In genomic region chr12:124151583-124151982, GRCh38 we compare ENCODE assay signal across 23 cellular contexts.
DNase-seq lines count a peak whose midpoint lies in the region; ATAC-seq, FAIRE-seq and TF ChIP-seq lines count a peak whose summit lies in the region.
"Had no signal": no experiment of that assay in that cellular context is flagged by ENCODE, and none has a peak within 500 bp of the region (broad histone marks: within the 10 kb centered on the region; RNA-seq: fewer than 3 reads in every experiment).

No MANE protein-coding gene starts in this region.

- in situ Hi-C loops in HepG2 (cut with HindIII; ENCODE audit: extremely low pct_ligation_motif_present, low pct_unique_long_range_greater_than_20kb), result no loop called here
- in situ Hi-C loops in K562 (cut with MboI), result no loop called here

- intact Hi-C loops in HepG2 (cut with micrococcal nuclease; ENCODE audit: unreplicated experiment) (no loop called here), right lobe of liver (cut with DNase I) (no loop called here), K562 (cut with micrococcal nuclease) (no loop called here)

- H3K4me1 ChIP-seq in HepG2 (ENCODE audit: insufficient read depth, low read length) (no peaks in the 10 kb centered on the region), right lobe of liver (no peaks in the 10 kb centered on the region), K562 (replicated peaks in 1 of 2; ENCODE audit: control insufficient read depth in 2 of 2, insufficient read depth in 2 of 2, low read length in 2 of 2) (no peaks in the 10 kb centered on the region; a peak in 1 of 5 replicates)
- H3K4me1 ChIP-seq: A549 had no signal

- H3K4me2 ChIP-seq in HepG2 (ENCODE audit: low read depth, low read length) (no peak overlapping the region), K562 (ENCODE audit: insufficient read depth, low read length) (no peak overlapping the region)
- H3K4me2 ChIP-seq: A549 had no signal

- TF ChIP-seq CTCF in HepG2 (CRISPR knock-in tag; IDR thresholded peaks at IDR 0.05), result no peak
- no peak for TF ChIP-seq CTCF in right lobe of liver (IDR thresholded peaks at IDR 0.05)
- no peak for TF ChIP-seq CTCF in K562 (IDR thresholded peaks at IDR 0.05 in 2 of 3, conservative IDR thresholded peaks at IDR 0.05 in 1 of 3; ENCODE audit: insufficient read depth in 2 of 3, low read depth in 1 of 3, low read length in 3 of 3)
- no peak for TF ChIP-seq CTCF in glutamatergic neuron (IDR thresholded peaks at IDR 0.05; ENCODE audit: partially characterized antibody, unreplicated experiment)

- WGBS in HepG2 (ENCODE audit: low lambda C conversion rate), result 83% methylated on average over 5 of the region's 5 CpGs
- WGBS in right lobe of liver (ENCODE audit: insufficient coverage, low coverage, low lambda C conversion rate, missing lambda C conversion rate), result 40% methylated on average over 1 of the region's 5 CpGs
- 6% methylated on average over 5 of the region's 5 CpGs for WGBS in K562 (ENCODE audit: insufficient coverage, low coverage, missing lambda C conversion rate)

- no peak for DNase-seq in HepG2 (ENCODE audit: low spot score)
- DNase-seq in right lobe of liver, result no peak
- DNase-seq in K562 (ENCODE audit: extremely low read depth in 1 of 4, low spot score in 3 of 4), result no peak
- DNase-seq in glutamatergic neuron, result no peak
- no peak for DNase-seq in RPMI8226
- no peak for DNase-seq in NCI-H2029 treated with DMSO at 0.1 percent for 48 hours (lab: John Stamatoyannopoulos, UW)
- DNase-seq: AML-193; Caco-2; Calu3; CD4-positive, alpha-beta T cell; CD8-positive, alpha-beta T cell; DMS79 treated with DMSO at 0.1 percent for 48 hours; GF-D8 had no signal

- TF ChIP-seq POLR2A in HepG2 (IDR thresholded peaks at IDR 0.05; ENCODE audit: insufficient read depth in 1 of 2, low read depth in 2 of 2, low read length in 2 of 2) (no peak), right lobe of liver (IDR thresholded peaks at IDR 0.05) (no peak), K562 (conservative IDR thresholded peaks at IDR 0.05) (no peak)

- peaks cover 53% of the 10 kb centered on the region for H3K4me1 Mint-ChIP-seq in glutamatergic neuron (ENCODE audit: low read depth, unreplicated experiment)

- H3K36me3 ChIP-seq in HepG2 (replicated peaks in 1 of 2; ENCODE audit: control insufficient read depth in 1 of 2, insufficient read depth in 2 of 2, low read length in 2 of 2) (no peaks in the 10 kb centered on the region), right lobe of liver (no peaks in the 10 kb centered on the region), K562 (ENCODE audit: control insufficient read depth, insufficient read depth, low read length) (no peaks in the 10 kb centered on the region)
- H3K36me3 ChIP-seq: BLaER1 treated with 17β-estradiol and CSF1 and Interleukin-3, amounts not matched to agents 10 nM and 100 nM had no signal

- H3K27ac ChIP-seq in HepG2 (ENCODE audit: extremely low read length, insufficient read depth, low read length), result no peak overlapping the region
- no peak overlapping the region for H3K27ac ChIP-seq in right lobe of liver
- no peak overlapping the region for H3K27ac ChIP-seq in K562 (ENCODE audit: extremely low read depth, low read depth, low read length)
- H3K27ac ChIP-seq: 22Rv1, A549, C4-2B had no signal

- CTCF ChIA-PET in HepG2 (lab: Yijun Ruan, JAX; ENCODE audit: low intra/inter-chr PET ratio, low total read pairs) (no interaction called here), K562 (lab: Yijun Ruan, JAX; ENCODE audit: low intra/inter-chr PET ratio) (no interaction called here)

- H3K27me3 ChIP-seq in HepG2 (ENCODE audit: control insufficient read depth in 1 of 2, insufficient read depth in 2 of 2, low read length in 2 of 2) (peaks cover 0 to 30% of the 10 kb centered on the region in 2 experiments; a peak in 2 of 5 replicates), right lobe of liver (no peaks in the 10 kb centered on the region), K562 (ENCODE audit: control insufficient read depth in 2 of 2, insufficient read depth in 2 of 2, low read length in 2 of 2) (peaks cover 13 to 67% of the 10 kb centered on the region in 2 experiments; a peak in 4 of 5 replicates)
- H3K27me3 ChIP-seq: BLaER1 treated with 17β-estradiol and CSF1 and Interleukin-3, amounts not matched to agents 10 nM and 100 nM had no signal

- peaks cover 16% of the 10 kb centered on the region for H3K36me3 Mint-ChIP-seq in glutamatergic neuron (ENCODE audit: unreplicated experiment)
- H3K36me3 Mint-ChIP-seq: CD8-positive, alpha-beta T cell had no signal

- no peak for TF ChIP-seq RAD21 in HepG2 (CRISPR knock-in tag; IDR thresholded peaks at IDR 0.05)
- TF ChIP-seq RAD21 in K562 (CRISPR knock-in tag; conservative IDR thresholded peaks at IDR 0.05 in 1 of 2, IDR thresholded peaks at IDR 0.05 in 1 of 2), result no peak

- H3K9me1 ChIP-seq in K562 (ENCODE audit: control insufficient read depth, insufficient read depth, low read length), result no peaks in the 10 kb centered on the region

- no peak for FAIRE-seq in HepG2 (lab: Jason Lieb, UNC)
- FAIRE-seq in K562 (lab: Jason Lieb, UNC), result no peak
- FAIRE-seq: A549, D721Med, G401.6, GM12892, GM18507 had no signal

- H3K4me3 Mint-ChIP-seq in glutamatergic neuron (ENCODE audit: unreplicated experiment), result peak overlapping the region; percentile 34
- H3K4me3 Mint-ChIP-seq: B cell; CD4-positive, alpha-beta T cell; CD8-positive, alpha-beta T cell had no signal

- H4K20me1 ChIP-seq in HepG2 (ENCODE audit: insufficient read depth, low read length) (no peaks in the 10 kb centered on the region), K562 (replicated peaks; ENCODE audit: control insufficient read depth, insufficient read depth, low read length) (no peaks in the 10 kb centered on the region)
- H4K20me1 ChIP-seq: BLaER1 treated with 17β-estradiol and CSF1 and Interleukin-3, amounts not matched to agents 10 nM and 100 nM had no signal

- H2AFZ ChIP-seq in HepG2 (ENCODE audit: low read length) (no peak overlapping the region), K562 (ENCODE audit: low read depth, low read length) (no peak overlapping the region)

- TF ChIP-seq EP300 in HepG2 (IDR thresholded peaks at IDR 0.05; ENCODE audit: low read depth in 2 of 2, low read length in 2 of 2) (no peak), HepG2 (CRISPR knock-in tag; IDR thresholded peaks at IDR 0.05; ENCODE audit: borderline replicate concordance) (no peak), K562 (IDR thresholded peaks at IDR 0.05; ENCODE audit: low read length) (no peak)

- H3K79me2 ChIP-seq in HepG2 (ENCODE audit: insufficient read depth, low read length) (no peaks in the 10 kb centered on the region), K562 (ENCODE audit: control insufficient read depth, insufficient read depth, low read length) (no peaks in the 10 kb centered on the region)

- H3K9ac ChIP-seq in HepG2 (ENCODE audit: insufficient read depth, low read depth, low read length), result no peak overlapping the region
- no peak overlapping the region for H3K9ac ChIP-seq in K562 (ENCODE audit: insufficient read depth in 1 of 2, low read depth in 2 of 2, low read length in 2 of 2)
- H3K9ac ChIP-seq: BLaER1 treated with 17β-estradiol and CSF1 and Interleukin-3, amounts not matched to agents 10 nM and 100 nM had no signal

- peaks cover 9% of the 10 kb centered on the region for H3K27me3 Mint-ChIP-seq in glutamatergic neuron (ENCODE audit: unreplicated experiment)
- H3K27me3 Mint-ChIP-seq: CD4-positive, alpha-beta T cell had no signal

- peak overlapping the region; percentile 92 for H3K27ac Mint-ChIP-seq in glutamatergic neuron (ENCODE audit: unreplicated experiment)
- H3K27ac Mint-ChIP-seq: B cell; CD4-positive, alpha-beta T cell; CD8-positive, alpha-beta T cell had no signal

- POLR2A ChIA-PET in HepG2 (lab: Yijun Ruan, JAX) (no interaction called here), K562 (lab: Yijun Ruan, JAX) (no interaction called here)

- no peak for ATAC-seq in HepG2
- ATAC-seq in right lobe of liver, result no peak
- ATAC-seq in K562, result no peak
- no peak for ATAC-seq in GM19035 (IDR thresholded peaks at IDR 0.05; ENCODE audit: unreplicated experiment)
- ATAC-seq: A549; CD8-positive, alpha-beta T cell had no signal

- BruUV-seq in HepG2 (replicated peaks; lab: Mats Ljungman, UMichigan), result no TSS peak
- BruUV-seq in K562 (replicated peaks; lab: Mats Ljungman, UMichigan), result no TSS peak

- H3K9me3 Mint-ChIP-seq in glutamatergic neuron (ENCODE audit: unreplicated experiment), result peaks cover 15% of the 10 kb centered on the region
- H3K9me3 Mint-ChIP-seq: CD4-positive, alpha-beta T cell; CD8-positive, alpha-beta T cell had no signal

- H3K4me3 ChIP-seq in HepG2 (replicated peaks in 1 of 3; ENCODE audit: insufficient read depth in 1 of 3, low read depth in 2 of 3, low read length in 3 of 3), result no peak overlapping the region
- no peak overlapping the region for H3K4me3 ChIP-seq in right lobe of liver
- H3K4me3 ChIP-seq in K562, result no peak overlapping the region
- H3K4me3 ChIP-seq: A549; BLaER1 treated with 17β-estradiol and CSF1 and Interleukin-3, amounts not matched to agents 10 nM and 100 nM had no signal

- H3K9me3 ChIP-seq in HepG2 (ENCODE audit: low read length) (no peaks in the 10 kb centered on the region), right lobe of liver (no peaks in the 10 kb centered on the region), K562 (replicated peaks; ENCODE audit: control insufficient read depth, insufficient read depth, low read depth, low read length) (no peaks in the 10 kb centered on the region; the same call in 1 of the 2 replicates)
- H3K9me3 ChIP-seq: A549, Caco-2 had no signal

TF ChIP-seq in HepG2, 621 proteins besides CTCF, POLR2A, EP300 and RAD21 (continues in another document):
- no peak for TF ChIP-seq PAWR (CRISPR knock-in tag; IDR thresholded peaks at IDR 0.05; ENCODE audit: borderline replicate concordance)
- no peak for TF ChIP-seq GABPA (IDR thresholded peaks at IDR 0.05; ENCODE audit: low read depth, low read length)
- TF ChIP-seq GABPA (CRISPR knock-in tag; IDR thresholded peaks at IDR 0.05; ENCODE audit: low read depth), result peak; percentile 53
- TF ChIP-seq JUN (CRISPR knock-in tag; IDR thresholded peaks at IDR 0.05), result no peak
- TF ChIP-seq NR2C2 (CRISPR knock-in tag; IDR thresholded peaks at IDR 0.05; ENCODE audit: borderline replicate concordance), result peak; percentile 54; the same call in 1 of the 2 replicates
- no peak for TF ChIP-seq CBX5 (CRISPR knock-in tag; IDR thresholded peaks at IDR 0.05; ENCODE audit: borderline replicate concordance)
- TF ChIP-seq PTBP1 (IDR thresholded peaks at IDR 0.05; ENCODE audit: low read depth, low read length, poor library complexity, severe bottlenecking), result no peak

TF ChIP-seq in K562, 482 proteins besides CTCF, POLR2A, EP300 and RAD21 (continues in another document):
- TF ChIP-seq ZSCAN32 (CRISPR knock-in tag; IDR thresholded peaks at IDR 0.05) (no peak), BCOR (IDR thresholded peaks at IDR 0.05) (no peak), ASH1L (IDR thresholded peaks at IDR 0.05; ENCODE audit: borderline replicate concordance, low read depth, partially characterized antibody) (no peak), NR2C1 (IDR thresholded peaks at IDR 0.05) (peak; percentile 80), NR2C1 (tag; IDR thresholded peaks at IDR 0.05) (peak; percentile 84), RFX1 (IDR thresholded peaks at IDR 0.05) (peak; percentile 67), RBM39 (optimal IDR thresholded peaks at IDR 0.05; ENCODE audit: low read depth, low read length) (no peak), U2AF1 (optimal IDR thresholded peaks at IDR 0.05; ENCODE audit: low read depth, low read length) (no peak)

Comparison
In these comparisons a context has a peak if more than half of its experiments do, and no peak if none do; other contexts are left out.
1. Of the 241 proteins assayed by ChIP-seq in both HepG2 and K562: peak only in HepG2: none; only in K562: RFX1; in both: NR2C2; in neither: 237; mixed calls (peak in some experiments, not most) for 2.